Comparison of ENCODE assay signal across 8 cellular contexts in the genomic region with DNA sequence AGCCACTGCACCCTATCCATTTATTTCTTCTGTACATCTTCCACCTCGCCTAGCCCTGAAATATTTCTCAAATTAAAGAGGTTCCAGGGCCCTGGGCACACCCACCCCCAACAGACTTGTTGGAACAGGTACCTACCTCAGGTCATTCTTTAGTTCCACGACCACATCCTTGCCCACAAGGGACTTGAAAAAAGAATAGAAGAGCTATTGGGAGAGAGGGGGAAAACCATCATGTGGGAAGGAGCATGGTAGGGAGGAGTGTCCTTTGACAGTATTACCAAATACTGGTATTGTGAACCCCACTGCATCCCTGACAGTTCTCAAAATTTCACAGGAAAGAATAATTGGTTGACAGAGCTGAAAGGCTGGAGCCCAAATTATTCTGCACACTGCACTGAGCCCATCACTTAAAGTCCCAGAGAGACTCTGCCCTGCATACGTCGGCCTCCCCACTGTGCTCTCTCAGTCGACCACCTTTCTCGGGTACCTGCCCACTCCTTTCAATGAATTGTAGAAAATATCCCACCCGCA. TPM values are rescaled to one million over a fixed set of nuclear protein-coding genes. Genes with fewer than 3 reads are reported as not detected.
A peak's percentile ranks its signal among the peaks of the same experiment; 100 is the strongest.
DNase-seq lines count a peak whose midpoint lies in the region; ATAC-seq, FAIRE-seq and TF ChIP-seq lines count a peak whose summit lies in the region.

No MANE protein-coding gene starts in this region.

- H2AFZ ChIP-seq in keratinocyte (ENCODE audit: control insufficient read depth, low read length): peak overlapping the region; percentile 82

- dilution Hi-C loops in keratinocyte (cut with MboI; ENCODE audit: extremely low pct_ligation_motif_present, low sequenced_read_pairs): no loop called here

- no peaks in the 10 kb centered on the region for H3K27me3 Mint-ChIP-seq in activated naive CD8-positive, alpha-beta T cell treated with anti-CD3 and anti-CD28 coated beads, Interleukin-2, amount 10 ng/mL, durations not matched to agents 7 days and 5 days

- H3K79me2 ChIP-seq in keratinocyte (ENCODE audit: control insufficient read depth, insufficient read depth, low read length): peaks cover 6% of the 10 kb centered on the region

- DNase-seq in BE2C (no peak), keratinocyte (ENCODE audit: low read depth, low spot score) (no peak), substantia nigra (lab: John Stamatoyannopoulos, UW) (peak in 2 of 49 donors; percentile 36 to 40), SHP77 (lab: John Stamatoyannopoulos, UW) (no peak), NCI-H774 (lab: John Stamatoyannopoulos, UW) (no peak), NCI-H1436 (lab: John Stamatoyannopoulos, UW) (no peak)
- DNase-seq in activated naive CD8-positive, alpha-beta T cell treated with anti-CD3 and anti-CD28 coated beads, Interleukin-2, amount 10 ng/mL, durations not matched to agents 7 days and 5 days: no peak

- POLR2A ChIA-PET in activated naive CD8-positive, alpha-beta T cell treated with anti-CD3 and anti-CD28 coated beads, Interleukin-2, amount 10 ng/mL, durations not matched to agents 7 days and 5 days (lab: Charles Lee): interaction anchor here (0.8 to 4.0 kb wide), 19 partner anchors 9 to 213 kb away, joined by 3 to 66 read pairs (median 5); partner anchors contain the start of genes ABHD16A, C6orf47, CLIC1 and DDAH2

- H3K9me1 ChIP-seq in keratinocyte (ENCODE audit: control insufficient read depth, extremely low read depth, insufficient read depth, low read length): no peaks in the 10 kb centered on the region

- peaks cover 21% of the 10 kb centered on the region for H3K36me3 Mint-ChIP-seq in activated naive CD8-positive, alpha-beta T cell treated with anti-CD3 and anti-CD28 coated beads, Interleukin-2, amount 10 ng/mL, durations not matched to agents 7 days and 5 days

- H3K36me3 ChIP-seq in BE2C (peaks cover 3% of the 10 kb centered on the region; the same call in 1 of the 2 replicates), keratinocyte (ENCODE audit: control insufficient read depth in 2 of 2, extremely low read depth in 1 of 2, insufficient read depth in 2 of 2, low read length in 2 of 2) (no peaks in the 10 kb centered on the region)

- H3K9me3 ChIP-seq in BE2C: no peaks in the 10 kb centered on the region
- no peaks in the 10 kb centered on the region for H3K9me3 ChIP-seq in keratinocyte (ENCODE audit: control insufficient read depth, low read depth, low read length)

- H3K27ac ChIP-seq in keratinocyte (ENCODE audit: control insufficient read depth, insufficient read depth, low read length) (peak overlapping the region; percentile 70), substantia nigra (ENCODE audit: low read depth, low read length, poor library complexity, severe bottlenecking) (peak overlapping the region; percentile 96)

- ATAC-seq in HG02938 (IDR thresholded peaks at IDR 0.05; ENCODE audit: unreplicated experiment): peak; percentile 10
- peak; percentile 23 for ATAC-seq in activated naive CD8-positive, alpha-beta T cell treated with anti-CD3 and anti-CD28 coated beads, Interleukin-2, amount 10 ng/mL, durations not matched to agents 7 days and 5 days (ENCODE audit: low read depth)

- TF ChIP-seq CTCF in BE2C (IDR thresholded peaks at IDR 0.05; ENCODE audit: low read depth, low read length) (no peak), keratinocyte (optimal IDR thresholded peaks at IDR 0.05 in 1 of 3, IDR thresholded peaks at IDR 0.05 in 1 of 3, conservative IDR thresholded peaks at IDR 0.05 in 1 of 3; ENCODE audit: extremely low read depth in 1 of 3, insufficient read depth in 2 of 3, low read length in 3 of 3) (no peak)

- no peaks in the 10 kb centered on the region for H3K9me3 Mint-ChIP-seq in activated naive CD8-positive, alpha-beta T cell treated with anti-CD3 and anti-CD28 coated beads, Interleukin-2, amount 10 ng/mL, durations not matched to agents 7 days and 5 days

- no peaks in the 10 kb centered on the region for H3K4me1 ChIP-seq in BE2C
- H3K4me1 ChIP-seq in keratinocyte (ENCODE audit: control insufficient read depth, extremely low read depth, insufficient read depth, low read length): peaks cover 8% of the 10 kb centered on the region

- peak; percentile 51 for FAIRE-seq in keratinocyte (lab: Jason Lieb, UNC)

- peak overlapping the region; percentile 83 for H3K9ac ChIP-seq in keratinocyte (ENCODE audit: control insufficient read depth, extremely low read depth, insufficient read depth, low read length)

- H4K20me1 ChIP-seq in keratinocyte (ENCODE audit: control insufficient read depth, extremely low read depth, insufficient read depth, low read length): no peaks in the 10 kb centered on the region

- peak overlapping the region; percentile 94 for H3K27ac Mint-ChIP-seq in activated naive CD8-positive, alpha-beta T cell treated with anti-CD3 and anti-CD28 coated beads, Interleukin-2, amount 10 ng/mL, durations not matched to agents 7 days and 5 days

- H3K27me3 ChIP-seq in BE2C (no peaks in the 10 kb centered on the region), keratinocyte (ENCODE audit: control insufficient read depth, extremely low read depth, insufficient read depth, low read length) (no peaks in the 10 kb centered on the region)

- H3K4me3 ChIP-seq in BE2C (ENCODE audit: low read depth, low read length): peak overlapping the region; percentile 86
- peak overlapping the region; percentile 80 to 89 (median 84) for H3K4me3 ChIP-seq in keratinocyte (ENCODE audit: control insufficient read depth in 2 of 3, extremely low read depth in 1 of 3, insufficient read depth in 2 of 3, low read depth in 1 of 3, low read length in 3 of 3)

- peak overlapping the region; percentile 99 for H3K4me3 Mint-ChIP-seq in activated naive CD8-positive, alpha-beta T cell treated with anti-CD3 and anti-CD28 coated beads, Interleukin-2, amount 10 ng/mL, durations not matched to agents 7 days and 5 days

- peak overlapping the region; percentile 68 for H3K4me2 ChIP-seq in keratinocyte (ENCODE audit: control insufficient read depth, extremely low read depth, insufficient read depth, low read depth, low read length)

- H3K4me1 Mint-ChIP-seq in activated naive CD8-positive, alpha-beta T cell treated with anti-CD3 and anti-CD28 coated beads, Interleukin-2, amount 10 ng/mL, durations not matched to agents 7 days and 5 days: peaks cover 23% of the 10 kb centered on the region

RNA-seq across cellular contexts. Expression of gene LSM2, which starts 0.8 kb away (rescaled TPM):
- 100 TPM for polyA plus RNA-seq in BE2C (2012; ENCODE audit: insufficient read depth, insufficient read length, low read depth)
- total RNA-seq in activated naive CD8-positive, alpha-beta T cell treated with anti-CD3 and anti-CD28 coated beads, Interleukin-2, amount 10 ng/mL, durations not matched to agents 7 days and 5 days: 10 to 100 TPM; 89.9 to 97.9 TPM
- polyA plus RNA-seq in keratinocyte: 34.4 to 84.1 TPM (median 46.5 TPM) in 3 replicates
- polyA plus RNA-seq in keratinocyte (2011; ENCODE audit: low read depth): 18.7 TPM
- polyA plus RNA-seq in keratinocyte (2011; cell fraction: cytosol; rRNA removed): 65.3 and 72.5 TPM in 2 replicates
- 14.3 and 16.3 TPM in 2 replicates for polyA plus RNA-seq in keratinocyte (2011; cell fraction: nucleus; rRNA removed)
- polyA plus RNA-seq in keratinocyte (2012; ENCODE audit: low replicate concordance): 44.6 and 69.2 TPM in 2 replicates
- 33.6 to 70.1 TPM (median 49.5 TPM) in 3 replicates for polyA minus RNA-seq in keratinocyte
- polyA minus RNA-seq in keratinocyte (2011; cell fraction: cytosol; rRNA and poly(A)+ RNA removed): 27.6 TPM
- polyA minus RNA-seq in keratinocyte (2011; cell fraction: nucleus; rRNA and poly(A)+ RNA removed): 4.2 and 6.5 TPM in 2 replicates

RNA-seq across cellular contexts. Expression of gene HSPA1L, which starts 9.1 kb away (rescaled TPM):
- 1.3 TPM for polyA plus RNA-seq in BE2C (2012; ENCODE audit: insufficient read depth, insufficient read length, low read depth)
- 1 to 10 TPM; 3.3 to 4.5 TPM for total RNA-seq in activated naive CD8-positive, alpha-beta T cell treated with anti-CD3 and anti-CD28 coated beads, Interleukin-2, amount 10 ng/mL, durations not matched to agents 7 days and 5 days
- polyA plus RNA-seq in keratinocyte: 0.31 to 0.60 TPM (median 0.54 TPM) in 3 replicates
- polyA plus RNA-seq in keratinocyte (2011; ENCODE audit: low read depth): 1.1 TPM
- 0.30 and 0.49 TPM in 2 replicates for polyA plus RNA-seq in keratinocyte (2011; cell fraction: cytosol; rRNA removed)
- polyA plus RNA-seq in keratinocyte (2011; cell fraction: nucleus; rRNA removed): 0.61 and 0.88 TPM in 2 replicates
- 0.47 and 0.97 TPM in 2 replicates for polyA plus RNA-seq in keratinocyte (2012; ENCODE audit: low replicate concordance)
- 0.35 to 0.82 TPM (median 0.73 TPM) in 3 replicates for polyA minus RNA-seq in keratinocyte
- not detected for polyA minus RNA-seq in keratinocyte (2011; cell fraction: cytosol; rRNA and poly(A)+ RNA removed)
- 1.2 TPM in 1 of 2 replicates, not detected in the other for polyA minus RNA-seq in keratinocyte (2011; cell fraction: nucleus; rRNA and poly(A)+ RNA removed)

RNA-seq across cellular contexts. Expression of gene HSPA1A, which starts 9.3 kb away (rescaled TPM):
- 66.4 TPM for polyA plus RNA-seq in BE2C (2012; ENCODE audit: insufficient read depth, insufficient read length, low read depth)
- total RNA-seq in activated naive CD8-positive, alpha-beta T cell treated with anti-CD3 and anti-CD28 coated beads, Interleukin-2, amount 10 ng/mL, durations not matched to agents 7 days and 5 days: 10 to 100 TPM; 62.2 to 63.5 TPM
- polyA plus RNA-seq in keratinocyte: 95.5 to 142 TPM (median 110 TPM) in 3 replicates
- polyA plus RNA-seq in keratinocyte (2011; ENCODE audit: low read depth): 543 TPM
- polyA plus RNA-seq in keratinocyte (2011; cell fraction: cytosol; rRNA removed): 58.1 and 98.7 TPM in 2 replicates
- polyA plus RNA-seq in keratinocyte (2011; cell fraction: nucleus; rRNA removed): 269 and 283 TPM in 2 replicates
- polyA plus RNA-seq in keratinocyte (2012; ENCODE audit: low replicate concordance): 215 and 387 TPM in 2 replicates
- 56.7 to 205 TPM (median 64.7 TPM) in 3 replicates for polyA minus RNA-seq in keratinocyte
- 139 TPM for polyA minus RNA-seq in keratinocyte (2011; cell fraction: cytosol; rRNA and poly(A)+ RNA removed)
- polyA minus RNA-seq in keratinocyte (2011; cell fraction: nucleus; rRNA and poly(A)+ RNA removed): 212 and 216 TPM in 2 replicates

RNA-seq across cellular contexts. Expression of gene VARS1, which starts 10.5 kb away (rescaled TPM):
- 287 TPM for polyA plus RNA-seq in BE2C (2012; ENCODE audit: insufficient read depth, insufficient read length, low read depth)
- total RNA-seq in activated naive CD8-positive, alpha-beta T cell treated with anti-CD3 and anti-CD28 coated beads, Interleukin-2, amount 10 ng/mL, durations not matched to agents 7 days and 5 days: 10 to 100 TPM; 68.2 to 75.3 TPM
- polyA plus RNA-seq in keratinocyte: 17.2 to 57.2 TPM (median 26.3 TPM) in 3 replicates
- polyA plus RNA-seq in keratinocyte (2011; ENCODE audit: low read depth): 44.1 TPM
- 27.8 and 40.9 TPM in 2 replicates for polyA plus RNA-seq in keratinocyte (2011; cell fraction: cytosol; rRNA removed)
- polyA plus RNA-seq in keratinocyte (2011; cell fraction: nucleus; rRNA removed): 85.5 and 95.4 TPM in 2 replicates
- 61.7 and 103 TPM in 2 replicates for polyA plus RNA-seq in keratinocyte (2012; ENCODE audit: low replicate concordance)
- 55.0 to 361 TPM (median 75.6 TPM) in 3 replicates for polyA minus RNA-seq in keratinocyte
- polyA minus RNA-seq in keratinocyte (2011; cell fraction: cytosol; rRNA and poly(A)+ RNA removed): 101 TPM
- polyA minus RNA-seq in keratinocyte (2011; cell fraction: nucleus; rRNA and poly(A)+ RNA removed): 84.8 and 88.7 TPM in 2 replicates

RNA-seq across cellular contexts. Expression of gene HSPA1B, which starts 21.5 kb away (rescaled TPM):
- 120 TPM for polyA plus RNA-seq in BE2C (2012; ENCODE audit: insufficient read depth, insufficient read length, low read depth)
- 10 to 100 TPM; 49.0 to 55.7 TPM for total RNA-seq in activated naive CD8-positive, alpha-beta T cell treated with anti-CD3 and anti-CD28 coated beads, Interleukin-2, amount 10 ng/mL, durations not matched to agents 7 days and 5 days
- polyA plus RNA-seq in keratinocyte: 33.5 to 65.8 TPM (median 48.1 TPM) in 3 replicates
- 466 TPM for polyA plus RNA-seq in keratinocyte (2011; ENCODE audit: low read depth)
- 25.5 and 35.7 TPM in 2 replicates for polyA plus RNA-seq in keratinocyte (2011; cell fraction: cytosol; rRNA removed)
- polyA plus RNA-seq in keratinocyte (2011; cell fraction: nucleus; rRNA removed): 107 and 118 TPM in 2 replicates
- polyA plus RNA-seq in keratinocyte (2012; ENCODE audit: low replicate concordance): 88.4 and 366 TPM in 2 replicates
- 56.1 to 86.6 TPM (median 65.9 TPM) in 3 replicates for polyA minus RNA-seq in keratinocyte
- 89.0 TPM for polyA minus RNA-seq in keratinocyte (2011; cell fraction: cytosol; rRNA and poly(A)+ RNA removed)
- polyA minus RNA-seq in keratinocyte (2011; cell fraction: nucleus; rRNA and poly(A)+ RNA removed): 125 and 143 TPM in 2 replicates
